8 cellular contexts compared by ENCODE assay signal in genomic region chr16:29469660-29470059, GRCh38. TPM values are rescaled to one million over a fixed set of nuclear protein-coding genes. Genes with fewer than 3 reads are reported as not detected.
DNase-seq lines count a peak whose midpoint lies in the region; TF ChIP-seq lines count a peak whose summit lies in the region.
"Not testable (repeated sequence)": the region's sequence is repeated elsewhere in the genome, so short reads cannot be mapped to it uniquely, and the experiment has no call there.

No MANE protein-coding gene starts in this region.

- POLR2A ChIA-PET in OCI-LY7 (lab: Charles Lee), result not testable (repeated sequence)

- not testable (repeated sequence) for H3K9ac ChIP-seq in BLaER1; liver (ENCODE audit: low read depth in 1 of 2, low read length in 2 of 2)

- intact Hi-C loops in OCI-LY7 (cut with micrococcal nuclease; ENCODE audit: unreplicated experiment); posterior cingulate gyrus (cut with DNase I): not testable (repeated sequence)

- not testable (repeated sequence) for H3K36me3 Mint-ChIP-seq in endothelial cell (ENCODE audit: low read depth, unreplicated experiment)

- H3K9me3 ChIP-seq in BLaER1; OCI-LY7 (ENCODE audit: low read length); liver (ENCODE audit: control insufficient read depth in 4 of 4, low read length in 3 of 4): not testable (repeated sequence)

- H3K4me1 Mint-ChIP-seq in endothelial cell (ENCODE audit: unreplicated experiment), result not testable (repeated sequence)

- not testable (repeated sequence) for DNase-seq in OCI-LY7 (ENCODE audit: low spot score)
- DNase-seq in activated CD4-positive, alpha-beta T cell treated with anti-CD3 and anti-CD28 coated beads, Interleukin-2, amount 50 U/mL, for 1 hour, result peak; percentile 28
- DNase-seq in activated gamma-delta T cell treated with Interleukin-2 at 50 U/mL for 16 hours (peak; percentile 31), endothelial cell (ENCODE audit: low spot score) (peak; percentile 1), posterior cingulate gyrus (peak in 8 of 10 donors; percentile 2 to 79 (median 15))
- peak; percentile 48 for DNase-seq in stimulated activated CD8-positive, alpha-beta memory T cell treated with anti-CD3 and anti-CD28 coated beads, Interleukin-4, amount 100 ng/mL, for 48 hours

- H3K27me3 Mint-ChIP-seq in endothelial cell (ENCODE audit: unreplicated experiment), result not testable (repeated sequence)

- not testable (repeated sequence) for H3K9me3 Mint-ChIP-seq in endothelial cell (ENCODE audit: unreplicated experiment)

- not testable (repeated sequence) for H3K27me3 ChIP-seq in BLaER1; liver (ENCODE audit: control insufficient read depth in 4 of 4, insufficient read depth in 4 of 4, low read length in 3 of 4)

- H3K4me3 ChIP-seq in BLaER1; OCI-LY7 (ENCODE audit: low read depth, low read length, poor library complexity, severe bottlenecking); liver (ENCODE audit: low read depth in 1 of 3, low read length in 3 of 3): not testable (repeated sequence)

- BruUV-seq in OCI-LY7 (replicated peaks; lab: Mats Ljungman, UMichigan), result not testable (repeated sequence)

- not testable (repeated sequence) for H3K79me2 ChIP-seq in OCI-LY7 (ENCODE audit: insufficient read depth, low read depth, low read length)

- CTCF ChIA-PET in OCI-LY7 (lab: Charles Lee; ENCODE audit: unreplicated experiment), result not testable (repeated sequence)

- not testable (repeated sequence) for H3K9me2 ChIP-seq in OCI-LY7 (ENCODE audit: insufficient read depth, low read length)

- 33% methylated on average over 5 of the region's 6 CpGs for WGBS in liver

- not testable (repeated sequence) for H4K20me1 ChIP-seq in BLaER1; OCI-LY7 (ENCODE audit: insufficient read depth, low read length)

- peak overlapping the region; percentile 56 for H3K4me2 ChIP-seq in BLaER1
- 0 out of 2 replicates have a peak overlapping the region, but pooled peaks have one; percentile 34 for H3K4me2 ChIP-seq in OCI-LY7 (ENCODE audit: low read length)

- not testable (repeated sequence) for H3K36me3 ChIP-seq in BLaER1; OCI-LY7 (ENCODE audit: insufficient read depth, low read length); liver (ENCODE audit: control insufficient read depth in 4 of 4, insufficient read depth in 3 of 4, low read depth in 1 of 4, low read length in 3 of 4)

- not testable (repeated sequence) for H3K4me3 Mint-ChIP-seq in endothelial cell (ENCODE audit: unreplicated experiment)

- not testable (repeated sequence) for H3K4me1 ChIP-seq in BLaER1; OCI-LY7 (ENCODE audit: insufficient read depth, low read length, poor library complexity, severe bottlenecking); liver (ENCODE audit: control insufficient read depth in 4 of 4, insufficient read depth in 4 of 4, low read length in 3 of 4)

- not testable (repeated sequence) for TF ChIP-seq CTCF in OCI-LY7 (conservative IDR thresholded peaks at IDR 0.05; ENCODE audit: low read length); endothelial cell (IDR thresholded peaks at IDR 0.05; ENCODE audit: unreplicated experiment); liver (IDR thresholded peaks at IDR 0.05; ENCODE audit: low read depth, low read length, missing input control)

- H2AFZ ChIP-seq in OCI-LY7 (ENCODE audit: low read length), result not testable (repeated sequence)

- H3K27ac Mint-ChIP-seq in endothelial cell (ENCODE audit: unreplicated experiment), result not testable (repeated sequence)

- not testable (repeated sequence) for TF ChIP-seq RAD21 in liver (IDR thresholded peaks at IDR 0.05)

- H3K27ac ChIP-seq in BLaER1; OCI-LY7 (ENCODE audit: low read depth, low read length, poor library complexity, severe bottlenecking); liver (ENCODE audit: low read depth in 1 of 2, low read length in 2 of 2): not testable (repeated sequence)

TF ChIP-seq in liver, 16 proteins besides CTCF, POLR2A, EP300 and RAD21:
- peak; percentile 21 to 29 for TF ChIP-seq RXRA (IDR thresholded peaks at IDR 0.05)

RNA-seq across cellular contexts. Expression of gene SULT1A4, which starts 9.9 kb away (rescaled TPM):
- total RNA-seq in OCI-LY7 (2014; rRNA removed; shearing (Covaris generic)), result 1.9 and 3.9 TPM in 2 replicates
- total RNA-seq in OCI-LY7 (2022), result 3.7 and 5.2 TPM in 2 replicates
- 4.2 TPM for total RNA-seq in endothelial cell (ENCODE audit: unreplicated experiment)
- total RNA-seq in liver, result 1 to 10 TPM; 4.1 to 5.5 TPM
- polyA plus RNA-seq in liver, result 10 to 100 TPM in 1 of 2 donors, not detected in 1; 11.1 TPM

RNA-seq across cellular contexts. Expression of gene SLX1B, which starts 15.3 kb away (rescaled TPM):
- 13.4 and 19.2 TPM in 2 replicates for total RNA-seq in OCI-LY7 (2014; rRNA removed; shearing (Covaris generic))
- total RNA-seq in OCI-LY7 (2022), result 47.8 and 78.6 TPM in 2 replicates
- total RNA-seq in endothelial cell (ENCODE audit: unreplicated experiment), result 28.5 TPM
- total RNA-seq in liver, result 10 to 100 TPM; 10.3 to 16.2 TPM
- polyA plus RNA-seq in liver, result 10 to 100 TPM; 17.1 to 31.0 TPM

RNA-seq across cellular contexts. Expression of gene BOLA2, which starts 15.5 kb away (rescaled TPM):
- total RNA-seq in OCI-LY7 (2014; rRNA removed; shearing (Covaris generic)), result 47.6 and 55.7 TPM in 2 replicates
- total RNA-seq in OCI-LY7 (2022), result 8.9 and 13.8 TPM in 2 replicates
- total RNA-seq in endothelial cell (ENCODE audit: unreplicated experiment), result 5.5 TPM
- 10 to 100 TPM in 1 of 2 donors, 1 to 10 TPM in 1; 7.0 to 16.2 TPM for total RNA-seq in liver
- polyA plus RNA-seq in liver, result 1 to 10 TPM; 4.6 to 6.1 TPM

RNA-seq across cellular contexts. Expression of gene NPIPB12, which starts 36.5 kb away (rescaled TPM):
- total RNA-seq in OCI-LY7 (2014; rRNA removed; shearing (Covaris generic)), result 63.6 and 68.7 TPM in 2 replicates
- total RNA-seq in OCI-LY7 (2022), result 152 and 170 TPM in 2 replicates
- 72.6 TPM for total RNA-seq in endothelial cell (ENCODE audit: unreplicated experiment)
- 10 to 100 TPM in 1 of 2 donors, 1 to 10 TPM in 1; 8.5 to 26.2 TPM for total RNA-seq in liver
- polyA plus RNA-seq in liver, result 10 to 100 TPM in 1 of 2 donors, 1 to 10 TPM in 1; 2.8 to 19.1 TPM
